Comparison of ENCODE assay signal across 31 cellular contexts in the genomic region with DNA sequence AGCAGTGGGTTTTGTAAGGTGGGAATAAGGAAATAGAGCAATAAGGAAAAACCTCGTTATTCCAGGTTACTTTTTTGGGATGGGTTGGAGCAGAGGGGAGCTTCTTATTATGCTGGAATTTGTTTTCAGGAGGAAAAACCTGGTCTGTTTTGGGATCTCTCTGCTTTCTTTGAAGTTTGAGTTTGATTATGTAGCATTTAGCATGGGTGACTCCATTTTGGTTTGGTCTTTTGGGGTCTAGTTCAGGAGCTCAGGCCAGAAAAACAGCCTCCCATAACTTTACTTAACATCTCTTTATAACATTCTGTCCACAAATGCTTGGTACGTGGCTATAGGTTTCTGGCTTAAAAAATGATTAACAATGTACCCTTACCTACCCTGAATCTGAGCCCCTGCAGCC. TPM values are rescaled to one million over a fixed set of nuclear protein-coding genes. Genes with fewer than 3 reads are reported as not detected.
"Had no signal": no experiment of that assay in that cellular context is flagged by ENCODE, and none has a peak within 500 bp of the region (broad histone marks: within the 10 kb centered on the region; RNA-seq: fewer than 3 reads in every experiment).

No MANE protein-coding gene starts in this region.

- H3K36me3 ChIP-seq: stomach, suprapubic skin, thoracic aorta, thyroid gland, tibial artery, tibial nerve, transverse colon, upper lobe of left lung, upper lobe of right lung, uterus, vagina had no signal

- ATAC-seq: stimulated activated effector memory CD8-positive, alpha-beta T cell treated with anti-CD3 and anti-CD28 coated beads, Interleukin-12 subunit alpha, Interleukin-12 subunit beta, amount 100 ng/mL, for 72 hours; stimulated activated naive B cell treated with anti-CD40 and anti-IgM and Interleukin-4, amounts not matched to agents 10 μg/mL and 1 μg/mL and 100 μg/mL, for 72 hours; stimulated activated naive CD8-positive, alpha-beta T cell treated with anti-CD3 and anti-CD28 coated beads, Interleukin-15, amount 100 ng/mL, for 72 hours; stimulated activated naive CD8-positive, alpha-beta T cell treated with anti-CD3 and anti-CD28 coated beads, Interleukin-15, Interleukin-2, amounts not matched to agents 100 U/mL and 50 U/mL, for 24 hours; upper lobe of right lung had no signal

- H3K36me3 Mint-ChIP-seq: stimulated activated effector memory CD8-positive, alpha-beta T cell treated with anti-CD3 and anti-CD28 coated beads, Interleukin-12 subunit alpha, Interleukin-12 subunit beta, amount 100 ng/mL, for 72 hours; stimulated activated naive B cell treated with anti-CD40 and anti-IgM and Interleukin-4, amounts not matched to agents 10 μg/mL and 1 μg/mL and 100 μg/mL, for 72 hours; type B pancreatic cell had no signal

- H3K9me3 ChIP-seq: stomach, suprapubic skin, testis, thoracic aorta, thyroid gland, tibial artery, tibial nerve, transverse colon, upper lobe of left lung, upper lobe of right lung, uterus, vagina had no signal

- H3K4me3 Mint-ChIP-seq: stimulated activated effector memory CD8-positive, alpha-beta T cell treated with anti-CD3 and anti-CD28 coated beads, Interleukin-12 subunit alpha, Interleukin-12 subunit beta, amount 100 ng/mL, for 72 hours; stimulated activated naive B cell treated with anti-CD40 and anti-IgM and Interleukin-4, amounts not matched to agents 10 μg/mL and 1 μg/mL and 100 μg/mL, for 72 hours; stimulated activated naive CD8-positive, alpha-beta T cell treated with anti-CD3 and anti-CD28 coated beads, Interleukin-15, amount 100 ng/mL, for 72 hours; stimulated activated naive CD8-positive, alpha-beta T cell treated with anti-CD3 and anti-CD28 coated beads, Interleukin-15, Interleukin-2, amounts not matched to agents 100 ng/mL and 50 ng/mL, for 24 hours; type B pancreatic cell had no signal

- H3K4me1 ChIP-seq: suprapubic skin, testis, tibial artery, tibial nerve, upper lobe of right lung, uterus, vagina had no signal

- H3K27me3 Mint-ChIP-seq: stimulated activated naive B cell treated with anti-CD40 and anti-IgM and Interleukin-4, amounts not matched to agents 10 μg/mL and 1 μg/mL and 100 μg/mL, for 72 hours; stimulated activated naive CD8-positive, alpha-beta T cell treated with anti-CD3 and anti-CD28 coated beads, Interleukin-15, amount 100 ng/mL, for 72 hours; stimulated activated naive CD8-positive, alpha-beta T cell treated with anti-CD3 and anti-CD28 coated beads, Interleukin-15, Interleukin-2, amounts not matched to agents 100 ng/mL and 50 ng/mL, for 24 hours; type B pancreatic cell had no signal

- H3K9me3 Mint-ChIP-seq: stimulated activated effector memory CD8-positive, alpha-beta T cell treated with anti-CD3 and anti-CD28 coated beads, Interleukin-12 subunit alpha, Interleukin-12 subunit beta, amount 100 ng/mL, for 72 hours; stimulated activated naive B cell treated with anti-CD40 and anti-IgM and Interleukin-4, amounts not matched to agents 10 μg/mL and 1 μg/mL and 100 μg/mL, for 72 hours; stimulated activated naive CD8-positive, alpha-beta T cell treated with anti-CD3 and anti-CD28 coated beads, Interleukin-15, amount 100 ng/mL, for 72 hours; stimulated activated naive CD8-positive, alpha-beta T cell treated with anti-CD3 and anti-CD28 coated beads, Interleukin-15, Interleukin-2, amounts not matched to agents 100 ng/mL and 50 ng/mL, for 24 hours; type B pancreatic cell had no signal

- H3K27ac Mint-ChIP-seq: stimulated activated effector memory CD8-positive, alpha-beta T cell treated with anti-CD3 and anti-CD28 coated beads, Interleukin-12 subunit alpha, Interleukin-12 subunit beta, amount 100 ng/mL, for 72 hours; stimulated activated naive B cell treated with anti-CD40 and anti-IgM and Interleukin-4, amounts not matched to agents 10 μg/mL and 1 μg/mL and 100 μg/mL, for 72 hours; stimulated activated naive CD8-positive, alpha-beta T cell treated with anti-CD3 and anti-CD28 coated beads, Interleukin-15, Interleukin-2, amounts not matched to agents 100 ng/mL and 50 ng/mL, for 24 hours had no signal

- FAIRE-seq: urothelium cell line had no signal

- H3K4me3 ChIP-seq: stomach, suprapubic skin, testis, thoracic aorta, thyroid gland, tibial artery, tibial nerve, transverse colon, upper lobe of left lung, upper lobe of right lung, uterus, vagina had no signal

- DNase-seq: stimulated activated CD4-positive, alpha-beta T cell treated with anti-CD3 and anti-CD28 coated beads, Interleukin-2, amount 100 ng/mL, for 48 hours; stimulated activated CD4-positive, alpha-beta T cell treated with anti-CD3 and anti-CD28 coated beads, Interleukin-4, amount 100 ng/mL, for 1 hour; stimulated activated CD4-positive, alpha-beta T cell treated with anti-CD3 and anti-CD28 coated beads, Interleukin-4, amount 100 ng/mL, for 24 hours; stimulated activated CD4-positive, alpha-beta T cell treated with anti-CD3 and anti-CD28 coated beads, Interleukin-4, amount 100 ng/mL, for 4 hours; stimulated activated CD8-positive, alpha-beta memory T cell treated with anti-CD3 and anti-CD28 coated beads, Interleukin-4, amount 100 ng/mL, for 48 hours; stimulated activated naive B cell treated with anti-CD40 and anti-IgM and Interleukin-4, amounts not matched to agents 10 μg/mL and 1 μg/mL and 100 μg/mL, for 72 hours; stimulated activated naive CD4-positive, alpha-beta T cell; stimulated activated naive CD4-positive, alpha-beta T cell treated with Interleukin-2 at 50 U/mL for 16 hours; stimulated activated naive CD8-positive, alpha-beta T cell treated with anti-CD3 and anti-CD28 coated beads, Interleukin-15, amount 100 ng/mL, for 72 hours; stimulated activated naive CD8-positive, alpha-beta T cell treated with anti-CD3 and anti-CD28 coated beads, Interleukin-15, Interleukin-2, amounts not matched to agents 100 U/mL and 50 U/mL, for 24 hours; stomach; substantia nigra; testis; thyroid gland; tibial artery; transverse colon; trophoblast cell; upper lobe of left lung; upper lobe of right lung; uterus had no signal

- H3K27ac ChIP-seq: stomach, suprapubic skin, testis, thoracic aorta, thyroid gland, tibial artery, tibial nerve, upper lobe of left lung, upper lobe of right lung, uterus, vagina had no signal

- H3K27me3 ChIP-seq: suprapubic skin, testis, thyroid gland, tibial nerve, transverse colon, upper lobe of left lung, upper lobe of right lung, uterus, vagina had no signal

RNA-seq across cellular contexts. Expression of gene ZG16, which starts 8.5 kb away (rescaled TPM):
- total RNA-seq: temporal lobe, thoracic aorta, thyroid gland, tibial nerve, upper lobe of right lung, ureter, urinary bladder, vagina had no signal
- polyA plus RNA-seq: urinary bladder had no signal

RNA-seq across cellular contexts. Expression of gene C16orf54, which starts 23.7 kb away (rescaled TPM):
- total RNA-seq: temporal lobe had no signal
